Comparison of ENCODE assay signal across 18 cellular contexts in the genomic region with DNA sequence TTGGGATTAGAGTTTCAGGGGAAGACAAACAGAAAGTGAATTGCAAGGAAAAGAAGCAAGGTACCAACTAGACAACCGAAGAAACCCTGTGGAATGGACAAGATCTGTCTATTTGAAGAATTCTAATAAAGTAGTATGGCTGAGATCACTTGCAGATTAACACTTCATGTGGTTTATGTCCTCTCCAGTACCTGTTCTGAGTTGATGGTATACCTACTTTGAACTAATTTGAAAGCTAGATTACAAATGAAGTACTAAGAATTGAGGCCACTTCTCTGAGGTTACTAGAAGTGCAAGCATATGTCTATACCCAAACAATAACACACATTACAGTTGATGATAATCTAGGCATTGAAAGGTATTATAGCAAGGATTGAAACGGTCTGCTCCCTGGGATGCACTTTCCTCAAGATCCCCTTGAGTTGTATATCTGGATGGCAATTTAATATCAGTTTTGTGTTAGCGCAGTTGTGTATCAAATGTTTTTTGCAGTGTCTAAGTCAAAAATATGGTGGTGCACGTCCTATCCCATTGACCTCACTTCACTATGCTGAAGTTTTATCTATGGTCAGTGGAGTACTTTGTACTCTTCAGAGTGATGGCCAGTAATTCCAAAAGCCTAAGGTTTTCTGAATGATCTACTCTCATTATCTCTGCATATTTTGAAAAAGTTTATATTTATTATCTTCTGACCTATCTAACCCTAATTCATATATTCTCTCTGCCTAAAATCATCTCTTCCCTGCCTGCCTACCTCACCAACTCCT. TPM values are rescaled to one million over a fixed set of nuclear protein-coding genes. Genes with fewer than 3 reads are reported as not detected.
DNase-seq lines count a peak whose midpoint lies in the region; ATAC-seq, FAIRE-seq and TF ChIP-seq lines count a peak whose summit lies in the region.
"Had no signal": no experiment of that assay in that cellular context is flagged by ENCODE, and none has a peak within 500 bp of the region (broad histone marks: within the 10 kb centered on the region; RNA-seq: fewer than 3 reads in every experiment).

No MANE protein-coding gene starts in this region.

- H3K9me3 ChIP-seq in right cardiac atrium (ENCODE audit: control insufficient read depth, low read length): no peaks in the 10 kb centered on the region
- no peaks in the 10 kb centered on the region for H3K9me3 ChIP-seq in HEK293 (ENCODE audit: control insufficient read depth, insufficient read depth, low read depth, low read length)
- no peaks in the 10 kb centered on the region for H3K9me3 ChIP-seq in hepatocyte (ENCODE audit: low read depth)
- H3K9me3 ChIP-seq: Caco-2 had no signal

- H3K4me1 ChIP-seq in right cardiac atrium (ENCODE audit: control insufficient read depth, insufficient read depth, low read length) (no peaks in the 10 kb centered on the region), HEK293 (ENCODE audit: control insufficient read depth, insufficient read depth, low read length) (no peaks in the 10 kb centered on the region), hepatocyte (ENCODE audit: insufficient read depth) (no peaks in the 10 kb centered on the region)

- intact Hi-C loops in Right ventricle myocardium superior (cut with DNase I): no loop called here
- intact Hi-C loops in right cardiac atrium (cut with DNase I): no loop called here

- POLR2A ChIA-PET in HEK293 (lab: Yijun Ruan, JAX): no interaction called here

- ATAC-seq in Right ventricle myocardium superior (ENCODE audit: poor library complexity): peak; percentile 23
- no peak for ATAC-seq in right cardiac atrium
- ATAC-seq: A549 had no signal

- H3K27ac ChIP-seq in right cardiac atrium (ENCODE audit: low read length): no peak overlapping the region
- H3K27ac ChIP-seq in HEK293 (ENCODE audit: extremely low read depth, low read depth, low read length): no peak overlapping the region
- no peak overlapping the region for H3K27ac ChIP-seq in hepatocyte
- H3K27ac ChIP-seq: 22Rv1, A549, C4-2B had no signal

- FAIRE-seq in D721Med (lab: Jason Lieb, UNC): peak; percentile 87
- FAIRE-seq: A549 had no signal

- no peaks in the 10 kb centered on the region for H4K20me1 ChIP-seq in hepatocyte (ENCODE audit: insufficient read depth, poor library complexity, severe bottlenecking)

- H3K4me2 ChIP-seq in hepatocyte: peak overlapping the region; percentile 13
- H3K4me2 ChIP-seq: A549 had no signal

- no peaks in the 10 kb centered on the region for H3K36me3 ChIP-seq in HEK293 (ENCODE audit: control insufficient read depth in 2 of 2, insufficient read depth in 1 of 2, low read length in 2 of 2)
- H3K36me3 ChIP-seq in hepatocyte (replicated peaks; ENCODE audit: insufficient read depth, low read depth): no peaks in the 10 kb centered on the region

- no peak for DNase-seq in Right ventricle myocardium superior
- DNase-seq in right cardiac atrium: no peak
- no peak for DNase-seq in D721Med (ENCODE audit: insufficient read length, low spot score)
- no peak for DNase-seq in hepatocyte (ENCODE audit: low spot score)
- no peak for DNase-seq in activated CD8-positive, alpha-beta memory T cell treated with anti-CD3 and anti-CD28 coated beads, Interleukin-2, amount 50 U/mL, for 48 hours
- no peak for DNase-seq in stimulated activated CD4-positive, alpha-beta T cell treated with anti-CD3 and anti-CD28 coated beads, Interleukin-4, amount 100 ng/mL, for 4 hours
- no peak for DNase-seq in GDM1 (lab: John Stamatoyannopoulos, UW)
- DNase-seq: AML-193; Caco-2; CD4-positive, alpha-beta T cell; DND-41; EL; GOT3; H9 had no signal

- TF ChIP-seq CTCF in D721Med (IDR thresholded peaks at IDR 0.05; ENCODE audit: insufficient read depth, missing control alignments): no peak
- TF ChIP-seq CTCF in HEK293 (tag by site-specific recombination; IDR thresholded peaks at IDR 0.05): no peak
- no peak for TF ChIP-seq CTCF in hepatocyte (IDR thresholded peaks at IDR 0.05; ENCODE audit: poor library complexity)

- H3K27me3 ChIP-seq in right cardiac atrium (ENCODE audit: control insufficient read depth, insufficient read depth): no peaks in the 10 kb centered on the region
- no peaks in the 10 kb centered on the region for H3K27me3 ChIP-seq in hepatocyte

- H2AFZ ChIP-seq in hepatocyte: no peak overlapping the region

- H3K79me2 ChIP-seq in hepatocyte: peaks cover 50% of the 10 kb centered on the region

- WGBS in right cardiac atrium: 93% methylated on average over 4 of the region's 4 CpGs
- WGBS in hepatocyte (ENCODE audit: low lambda C conversion rate, missing lambda C conversion rate): 68% methylated on average over 4 of the region's 4 CpGs

- CTCF ChIA-PET in HEK293 (lab: Yijun Ruan, JAX): no interaction called here

- H3K4me3 ChIP-seq in right cardiac atrium (ENCODE audit: low read length) (no peak overlapping the region), HEK293 (ENCODE audit: low read depth, low read length) (no peak overlapping the region), hepatocyte (no peak overlapping the region)
- H3K4me3 ChIP-seq: A549 had no signal

- H3K9me2 ChIP-seq in hepatocyte (replicated peaks; ENCODE audit: insufficient read depth): no peaks in the 10 kb centered on the region

TF ChIP-seq in HEK293, 187 proteins besides CTCF, POLR2A, EP300 and RAD21:
- TF ChIP-seq MZF1 (tag by site-specific recombination; IDR thresholded peaks at IDR 0.05; ENCODE audit: borderline replicate concordance) (peak; percentile 90; the same call in 1 of the 2 replicates), ZFP37 (tag by site-specific recombination; IDR thresholded peaks at IDR 0.05) (no peak)
- TF ChIP-seq, protein P1, sequence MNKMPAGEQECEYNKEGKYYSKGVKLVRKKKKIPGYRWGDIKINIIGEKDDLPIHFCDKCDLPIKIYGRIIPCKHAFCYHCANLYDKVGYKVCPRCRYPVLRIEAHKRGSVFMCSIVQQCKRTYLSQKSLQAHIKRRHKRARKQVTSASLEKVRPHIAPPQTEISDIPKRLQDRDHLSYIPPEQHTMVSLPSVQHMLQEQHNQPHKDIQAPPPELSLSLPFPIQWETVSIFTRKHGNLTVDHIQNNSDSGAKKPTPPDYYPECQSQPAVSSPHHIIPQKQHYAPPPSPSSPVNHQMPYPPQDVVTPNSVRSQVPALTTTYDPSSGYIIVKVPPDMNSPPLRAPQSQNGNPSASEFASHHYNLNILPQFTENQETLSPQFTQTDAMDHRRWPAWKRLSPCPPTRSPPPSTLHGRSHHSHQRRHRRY (tag by site-specific recombination; IDR thresholded peaks at IDR 0.05): no peak
TF ChIP-seq in HEK293: peak in this region for 1.

RNA-seq across cellular contexts. Expression of a gene that starts 25.9 kb away (rescaled TPM):
- 12.6 TPM for total RNA-seq in Right ventricle myocardium superior
- 10 to 100 TPM; 17.1 to 22.4 (median 18.4) TPM for total RNA-seq in right cardiac atrium
- polyA plus RNA-seq in right cardiac atrium: 11.9 TPM
- 34.6 and 45.8 TPM in 2 replicates for total RNA-seq in hepatocyte
- 10.0 and 13.4 TPM in 2 replicates for polyA plus RNA-seq in hepatocyte

RNA-seq across cellular contexts. Expression of a gene that starts 26.2 kb away (rescaled TPM):
- total RNA-seq in Right ventricle myocardium superior (14.9 TPM), right cardiac atrium (10 to 100 TPM; 13.5 to 19.9 (median 16.5) TPM), hepatocyte (22.8 and 22.9 TPM in 2 replicates)
- polyA plus RNA-seq in right cardiac atrium (5.7 TPM), hepatocyte (4.4 and 6.0 TPM in 2 replicates)
